1 cellular context compared by ENCODE assay signal in genomic region chr5:57780959-57781325, GRCh38.
TF ChIP-seq lines count a peak whose summit lies in the region.

No MANE protein-coding gene starts in this region.

TF ChIP-seq in IMR-90, 13 proteins besides CTCF, POLR2A, EP300 and RAD21:
- TF ChIP-seq NFE2L2 (IDR thresholded peaks at IDR 0.05; ENCODE audit: low read depth, low read length) (no peak), CEBPB (IDR thresholded peaks at IDR 0.05; ENCODE audit: low read depth, low read length) (peak; percentile 46; the same call in 1 of the 2 replicates)
TF ChIP-seq in IMR-90: peak in this region for 1.
